Comparison of ENCODE assay signal across 8 cellular contexts in the genomic region with DNA sequence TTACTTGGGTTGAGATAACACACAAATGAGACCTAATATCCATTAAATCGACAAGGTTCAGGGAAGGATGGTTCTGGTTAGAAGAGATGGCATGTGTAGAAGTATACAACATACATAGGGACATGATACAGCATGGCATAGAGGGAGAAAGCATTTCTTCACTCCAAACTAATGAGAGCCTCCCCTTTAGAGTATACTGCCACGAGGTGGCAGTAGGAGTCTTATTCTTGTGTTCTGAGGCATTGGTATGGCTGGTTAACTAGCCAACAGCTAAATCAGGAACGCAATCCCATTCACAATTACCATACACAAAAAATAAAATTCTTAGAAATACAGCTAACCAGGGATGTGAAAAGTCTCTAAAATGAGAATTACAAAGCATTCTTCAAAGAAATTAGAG. TPM values are rescaled to one million over a fixed set of nuclear protein-coding genes. Genes with fewer than 3 reads are reported as not detected.
DNase-seq lines count a peak whose midpoint lies in the region; ATAC-seq, FAIRE-seq and TF ChIP-seq lines count a peak whose summit lies in the region.

No MANE protein-coding gene starts in this region.

- no peaks in the 10 kb centered on the region for H3K4me1 Mint-ChIP-seq in CD8-positive, alpha-beta memory T cell

- no peak overlapping the region for H3K4me2 ChIP-seq in keratinocyte (ENCODE audit: control insufficient read depth, extremely low read depth, insufficient read depth, low read depth, low read length)

- H3K9me3 Mint-ChIP-seq in CD8-positive, alpha-beta memory T cell: peaks cover 0 to 13% (median 0%) of the 10 kb centered on the region in 5 donors

- no peaks in the 10 kb centered on the region for H3K9me3 ChIP-seq in CD8-positive, alpha-beta memory T cell (ENCODE audit: low read length)
- no peaks in the 10 kb centered on the region for H3K9me3 ChIP-seq in keratinocyte (ENCODE audit: control insufficient read depth, low read depth, low read length)
- no peaks in the 10 kb centered on the region for H3K9me3 ChIP-seq in testis

- H3K79me2 ChIP-seq in keratinocyte (ENCODE audit: control insufficient read depth, insufficient read depth, low read length): no peaks in the 10 kb centered on the region

- dilution Hi-C loops in keratinocyte (cut with MboI; ENCODE audit: extremely low pct_ligation_motif_present, low sequenced_read_pairs): no loop called here

- H3K4me3 ChIP-seq in CD8-positive, alpha-beta memory T cell (ENCODE audit: low read length): no peak overlapping the region
- H3K4me3 ChIP-seq in keratinocyte (ENCODE audit: control insufficient read depth in 2 of 3, extremely low read depth in 1 of 3, insufficient read depth in 2 of 3, low read depth in 1 of 3, low read length in 3 of 3): no peak overlapping the region
- H3K4me3 ChIP-seq in testis: no peak overlapping the region

- FAIRE-seq in keratinocyte (lab: Jason Lieb, UNC): no peak

- H3K4me1 ChIP-seq in CD8-positive, alpha-beta memory T cell (ENCODE audit: insufficient read depth, low read length): no peaks in the 10 kb centered on the region
- no peaks in the 10 kb centered on the region for H3K4me1 ChIP-seq in keratinocyte (ENCODE audit: control insufficient read depth, extremely low read depth, insufficient read depth, low read length)
- no peaks in the 10 kb centered on the region for H3K4me1 ChIP-seq in testis

- H3K4me3 Mint-ChIP-seq in CD8-positive, alpha-beta memory T cell: no peak overlapping the region

- POLR2A ChIA-PET in CD8-positive, alpha-beta memory T cell (lab: Charles Lee): no interaction called here

- ATAC-seq in GM18867 (IDR thresholded peaks at IDR 0.05; ENCODE audit: unreplicated experiment) (peak; percentile 48), Right ventricle myocardium superior (ENCODE audit: poor library complexity) (no peak)

- H3K27ac Mint-ChIP-seq in CD8-positive, alpha-beta memory T cell: no peak overlapping the region

- no peaks in the 10 kb centered on the region for H3K27me3 ChIP-seq in CD8-positive, alpha-beta memory T cell (ENCODE audit: insufficient read depth, low read length, poor library complexity, severe bottlenecking)
- no peaks in the 10 kb centered on the region for H3K27me3 ChIP-seq in keratinocyte (ENCODE audit: control insufficient read depth, extremely low read depth, insufficient read depth, low read length)
- H3K27me3 ChIP-seq in testis: no peaks in the 10 kb centered on the region

- H3K9ac ChIP-seq in keratinocyte (ENCODE audit: control insufficient read depth, extremely low read depth, insufficient read depth, low read length): no peak overlapping the region

- WGBS in testis, 2 donors: 33 to 39% methylated on average over 3 of the region's 3 CpGs

- intact Hi-C loops in testis (cut with DNase I; ENCODE audit: low total_unique reads) (no loop called here), Right ventricle myocardium superior (cut with DNase I) (loop anchor here (5.0 kb wide), 1 partner anchor 166 kb away; no protein-coding TSS in a partner anchor)

- H3K9me1 ChIP-seq in keratinocyte (ENCODE audit: control insufficient read depth, extremely low read depth, insufficient read depth, low read length): no peaks in the 10 kb centered on the region

- no peak overlapping the region for H3K27ac ChIP-seq in CD8-positive, alpha-beta memory T cell (ENCODE audit: low read depth, low read length)
- no peak overlapping the region for H3K27ac ChIP-seq in keratinocyte (ENCODE audit: control insufficient read depth, insufficient read depth, low read length)
- no peak overlapping the region for H3K27ac ChIP-seq in testis

- CTCF ChIA-PET in CD8-positive, alpha-beta memory T cell (lab: Charles Lee): interaction anchor here (0.8 to 2.5 kb wide), 3 partner anchors 166 to 368 kb away, joined by 3 to 9 read pairs (median 3); no protein-coding TSS in a partner anchor

- DNase-seq in CD8-positive, alpha-beta memory T cell: peak in 3 of 5 donors; percentile 7 to 46 (median 36)
- DNase-seq in NCI-H748 (lab: John Stamatoyannopoulos, UW; ENCODE audit: unreplicated experiment): peak; percentile 65
- peak; percentile 26 for DNase-seq in activated naive CD4-positive, alpha-beta T cell treated with anti-CD3 and anti-CD28 coated beads, Interleukin-2, amount 50 U/mL, for 16 hours
- no peak for DNase-seq in keratinocyte (ENCODE audit: low read depth, low spot score)
- peak; percentile 52 for DNase-seq in testis
- no peak for DNase-seq in kidney glomerular epithelial cell (lab: John Stamatoyannopoulos, UW)
- no peak for DNase-seq in Right ventricle myocardium superior

- H3K36me3 Mint-ChIP-seq in CD8-positive, alpha-beta memory T cell: no peaks in the 10 kb centered on the region

- TF ChIP-seq CTCF in keratinocyte (optimal IDR thresholded peaks at IDR 0.05 in 1 of 3, IDR thresholded peaks at IDR 0.05 in 1 of 3, conservative IDR thresholded peaks at IDR 0.05 in 1 of 3; ENCODE audit: extremely low read depth in 1 of 3, insufficient read depth in 2 of 3, low read length in 3 of 3): peak; percentile 38 to 46 (median 46)
- TF ChIP-seq CTCF in testis (IDR thresholded peaks at IDR 0.05): peak in 2 of 3 experiments; percentile 6 to 14

- no peak overlapping the region for H2AFZ ChIP-seq in keratinocyte (ENCODE audit: control insufficient read depth, low read length)

- TF ChIP-seq POLR2A in testis (IDR thresholded peaks at IDR 0.05): no peak

- no peaks in the 10 kb centered on the region for H3K36me3 ChIP-seq in CD8-positive, alpha-beta memory T cell (ENCODE audit: insufficient read depth, low read length)
- H3K36me3 ChIP-seq in keratinocyte (ENCODE audit: control insufficient read depth in 2 of 2, extremely low read depth in 1 of 2, insufficient read depth in 2 of 2, low read length in 2 of 2): no peaks in the 10 kb centered on the region
- no peaks in the 10 kb centered on the region for H3K36me3 ChIP-seq in testis (ENCODE audit: low read depth, missing control alignments)

- H4K20me1 ChIP-seq in keratinocyte (ENCODE audit: control insufficient read depth, extremely low read depth, insufficient read depth, low read length): no peaks in the 10 kb centered on the region

- H3K27me3 Mint-ChIP-seq in CD8-positive, alpha-beta memory T cell: peaks cover 20 to 26% of the 10 kb centered on the region in 2 donors

RNA-seq across cellular contexts. Expression of gene TRO, which starts 29.1 kb away (rescaled TPM):
- 1 to 10 TPM; 3.4 to 4.2 TPM for total RNA-seq in CD8-positive, alpha-beta memory T cell
- 1.8 TPM for polyA plus RNA-seq in CD8-positive, alpha-beta memory T cell
- polyA plus RNA-seq in keratinocyte: 0.71 to 1.5 TPM (median 0.79 TPM) in 3 replicates
- not detected for polyA plus RNA-seq in keratinocyte (2011; ENCODE audit: low read depth)
- 0.36 and 0.69 TPM in 2 replicates for polyA plus RNA-seq in keratinocyte (2011; cell fraction: cytosol; rRNA removed)
- 1.6 and 3.6 TPM in 2 replicates for polyA plus RNA-seq in keratinocyte (2011; cell fraction: nucleus; rRNA removed)
- polyA plus RNA-seq in keratinocyte (2012; ENCODE audit: low replicate concordance): 1.1 TPM in 1 of 2 replicates, not detected in the other
- polyA minus RNA-seq in keratinocyte: 0.49 to 0.82 TPM (median 0.77 TPM) in 3 replicates
- not detected for polyA minus RNA-seq in keratinocyte (2011; cell fraction: cytosol; rRNA and poly(A)+ RNA removed)
- 0.95 and 4.3 TPM in 2 replicates for polyA minus RNA-seq in keratinocyte (2011; cell fraction: nucleus; rRNA and poly(A)+ RNA removed)
- 10 to 100 TPM; 15.4 to 31.2 TPM for total RNA-seq in testis
- polyA plus RNA-seq in testis (ENCODE audit: insufficient read depth, low read depth, low replicate concordance): 11.3 TPM
- total RNA-seq in Right ventricle myocardium superior: 1.6 TPM

Comparison
In these comparisons a context has a peak if more than half of its experiments do, and no peak if none do; other contexts are left out.
1. DNase-seq: peak in CD8-positive, alpha-beta memory T cell (3 of 5), NCI-H748 (single experiment), activated naive CD4-positive, alpha-beta T cell treated with anti-CD3 and anti-CD28 coated beads, Interleukin-2, amount 50 U/mL, for 16 hours (single experiment) and testis (single experiment); none in keratinocyte (single experiment), kidney glomerular epithelial cell (single experiment) and Right ventricle myocardium superior (single experiment).